In genomic region chr12:124556896-124557501, GRCh38 we compare ENCODE assay signal across 16 cellular contexts. TPM values are rescaled to one million over a fixed set of nuclear protein-coding genes. Genes with fewer than 3 reads are reported as not detected.
DNase-seq lines count a peak whose midpoint lies in the region; ATAC-seq, FAIRE-seq and TF ChIP-seq lines count a peak whose summit lies in the region.
"Had no signal": no experiment of that assay in that cellular context is flagged by ENCODE, and none has a peak within 500 bp of the region (broad histone marks: within the 10 kb centered on the region; RNA-seq: fewer than 3 reads in every experiment).

No MANE protein-coding gene starts in this region.

- H3K4me3 ChIP-seq in H7 (ENCODE audit: insufficient read depth, low read depth, low read length) (no peak overlapping the region), K562 (no peak overlapping the region), sigmoid colon (no peak overlapping the region), foreskin fibroblast (ENCODE audit: low read depth in 1 of 2, low read length in 2 of 2) (no peak overlapping the region)

- in situ Hi-C loops in K562 (cut with MboI): no loop called here

- no peak overlapping the region for H3K4me3 Mint-ChIP-seq in activated T-helper 2 cell treated with anti-CD3 and anti-CD28 coated beads, Interferon-gamma antibody, Interleukin-2, Interleukin-4, amounts not matched to agents 10 μg/mL and 5 μg/mL and 100 μg/mL, durations not matched to agents 14 hours and 24 hours and 36 hours (ENCODE audit: low read depth)
- H3K4me3 Mint-ChIP-seq: activated naive CD4-positive, alpha-beta T cell treated with anti-CD3 and anti-CD28 coated beads for 36 hours; central memory CD8-positive, alpha-beta T cell; immature natural killer cell; T-cell had no signal

- no peak overlapping the region for H3K27ac Mint-ChIP-seq in activated T-helper 2 cell treated with anti-CD3 and anti-CD28 coated beads, Interferon-gamma antibody, Interleukin-2, Interleukin-4, amounts not matched to agents 10 μg/mL and 5 μg/mL and 100 μg/mL, durations not matched to agents 14 hours and 24 hours and 36 hours
- H3K27ac Mint-ChIP-seq: activated naive CD4-positive, alpha-beta T cell treated with anti-CD3 and anti-CD28 coated beads for 36 hours; T-cell had no signal

- peaks cover 8% of the 10 kb centered on the region for H3K4me1 Mint-ChIP-seq in activated T-helper 2 cell treated with anti-CD3 and anti-CD28 coated beads, Interferon-gamma antibody, Interleukin-2, Interleukin-4, amounts not matched to agents 10 μg/mL and 5 μg/mL and 100 μg/mL, durations not matched to agents 14 hours and 24 hours and 36 hours (ENCODE audit: low read depth)

- TF ChIP-seq POLR2A in K562 (conservative IDR thresholded peaks at IDR 0.05) (no peak), sigmoid colon (IDR thresholded peaks at IDR 0.05) (no peak)

- H3K9ac ChIP-seq in K562 (ENCODE audit: insufficient read depth in 1 of 2, low read depth in 2 of 2, low read length in 2 of 2): peak overlapping the region in 1 of 2 experiments; percentile 80; a peak in 2 of 4 replicates

- no peak overlapping the region for H3K4me2 ChIP-seq in K562 (ENCODE audit: insufficient read depth, low read length)

- H2AFZ ChIP-seq in K562 (ENCODE audit: low read depth, low read length): no peak overlapping the region

- TF ChIP-seq EP300 in K562 (IDR thresholded peaks at IDR 0.05; ENCODE audit: low read length) (no peak), sigmoid colon (IDR thresholded peaks at IDR 0.05) (no peak)

- CTCF ChIA-PET in K562 (lab: Yijun Ruan, JAX; ENCODE audit: low intra/inter-chr PET ratio): interaction anchor here (0.6 kb wide), 1 partner anchor 157 kb away, joined by 3 read pairs; no protein-coding TSS in a partner anchor

- no peaks in the 10 kb centered on the region for H3K27me3 Mint-ChIP-seq in activated T-helper 2 cell treated with anti-CD3 and anti-CD28 coated beads, Interferon-gamma antibody, Interleukin-2, Interleukin-4, amounts not matched to agents 10 μg/mL and 5 μg/mL and 100 μg/mL, durations not matched to agents 14 hours and 24 hours and 36 hours (ENCODE audit: low read depth)
- H3K27me3 Mint-ChIP-seq: CD4-positive, alpha-beta memory T cell; central memory CD8-positive, alpha-beta T cell; naive thymus-derived CD8-positive, alpha-beta T cell; T-cell had no signal

- no peaks in the 10 kb centered on the region for H3K9me3 Mint-ChIP-seq in activated T-helper 2 cell treated with anti-CD3 and anti-CD28 coated beads, Interferon-gamma antibody, Interleukin-2, Interleukin-4, amounts not matched to agents 10 μg/mL and 5 μg/mL and 100 μg/mL, durations not matched to agents 14 hours and 24 hours and 36 hours
- H3K9me3 Mint-ChIP-seq: activated naive CD4-positive, alpha-beta T cell treated with anti-CD3 and anti-CD28 coated beads for 36 hours; central memory CD8-positive, alpha-beta T cell; immature natural killer cell; naive thymus-derived CD8-positive, alpha-beta T cell; T-cell had no signal

- H3K9me3 ChIP-seq in K562 (replicated peaks; ENCODE audit: control insufficient read depth, insufficient read depth, low read depth, low read length) (no peaks in the 10 kb centered on the region), sigmoid colon (no peaks in the 10 kb centered on the region)

- no TSS peak for BruUV-seq in K562 (replicated peaks; lab: Mats Ljungman, UMichigan)

- H3K4me1 ChIP-seq in K562 (replicated peaks in 1 of 2; ENCODE audit: control insufficient read depth in 2 of 2, insufficient read depth in 2 of 2, low read length in 2 of 2) (peaks cover 10 to 56% of the 10 kb centered on the region in 2 experiments; a peak in 4 of 5 replicates), sigmoid colon (peaks cover 0 to 91% (median 82%) of the 10 kb centered on the region in 4 donors)

- POLR2A ChIA-PET in K562 (lab: Yijun Ruan, JAX): interaction anchor here (0.6 to 0.7 kb wide), 2 partner anchors 9 to 106 kb away, joined by 3 to 5 read pairs; no protein-coding TSS in a partner anchor

- no peak for TF ChIP-seq RAD21 in K562 (CRISPR knock-in tag; conservative IDR thresholded peaks at IDR 0.05 in 1 of 2, IDR thresholded peaks at IDR 0.05 in 1 of 2)

- H3K36me3 ChIP-seq in H7 (replicated peaks; ENCODE audit: control insufficient read depth, insufficient read depth, low read length) (0 out of 2 replicates have a peak, but pooled peaks cover 2% of the 10 kb centered on the region), K562 (ENCODE audit: control insufficient read depth, insufficient read depth, low read length) (peaks cover 3% of the 10 kb centered on the region; the same call in 1 of the 3 replicates), sigmoid colon (no peaks in the 10 kb centered on the region)

- peaks cover 50% of the 10 kb centered on the region for H4K20me1 ChIP-seq in K562 (replicated peaks; ENCODE audit: control insufficient read depth, insufficient read depth, low read length)

- peaks cover 98% of the 10 kb centered on the region for H3K79me2 ChIP-seq in K562 (ENCODE audit: control insufficient read depth, insufficient read depth, low read length)

- H3K27me3 ChIP-seq in H7 (ENCODE audit: control insufficient read depth, insufficient read depth, low read length): no peaks in the 10 kb centered on the region
- H3K27me3 ChIP-seq in K562 (ENCODE audit: control insufficient read depth in 2 of 2, insufficient read depth in 2 of 2, low read length in 2 of 2): no peaks in the 10 kb centered on the region
- H3K27me3 ChIP-seq in sigmoid colon: no peaks in the 10 kb centered on the region

- intact Hi-C loops in K562 (cut with micrococcal nuclease) (no loop called here), left colon (cut with DNase I, micrococcal nuclease) (no loop called here), sigmoid colon (cut with DNase I) (no loop called here)
- intact Hi-C loops in activated T-helper 2 cell treated with anti-CD3 and anti-CD28 coated beads, Interferon-gamma antibody, Interleukin-2, Interleukin-4, amounts not matched to agents 10 μg/mL and 5 μg/mL and 100 μg/mL, durations not matched to agents 14 hours and 24 hours and 36 hours (cut with micrococcal nuclease): no loop called here

- no peak for FAIRE-seq in K562 (lab: Jason Lieb, UNC)

- ATAC-seq in K562: peak; percentile 19; the same call in 2 of the 3 replicates
- ATAC-seq in left colon: peak; percentile 16
- ATAC-seq in GM21526 (IDR thresholded peaks at IDR 0.05; ENCODE audit: low FRiP score, unreplicated experiment): no peak
- ATAC-seq: naive thymus-derived CD8-positive, alpha-beta T cell; T-cell had no signal

- peak; percentile 76 for DNase-seq in H7
- no peak for DNase-seq in K562 (ENCODE audit: extremely low read depth in 1 of 4, low spot score in 3 of 4)
- no peak for DNase-seq in left colon
- DNase-seq in sigmoid colon: peak; percentile 74
- DNase-seq in foreskin fibroblast: no peak
- no peak for DNase-seq in NCI-H446 treated with DMSO at 0.1 percent for 48 hours (lab: John Stamatoyannopoulos, UW)
- DNase-seq in activated T-helper 2 cell treated with anti-CD3 and anti-CD28 coated beads, Interferon-gamma antibody, Interleukin-2, Interleukin-4, amounts not matched to agents 10 μg/mL and 5 μg/mL and 100 μg/mL, durations not matched to agents 14 hours and 24 hours and 36 hours (ENCODE audit: low spot score): no peak
- DNase-seq: activated CD4-positive, alpha-beta T cell treated with anti-CD3 and anti-CD28 coated beads, Interleukin-2, amount 50 U/mL, for 1 hour; activated naive CD4-positive, alpha-beta T cell treated with anti-CD3 and anti-CD28 coated beads for 36 hours; CD4-positive, alpha-beta memory T cell; immature natural killer cell; naive thymus-derived CD8-positive, alpha-beta T cell; stimulated activated CD8-positive, alpha-beta memory T cell treated with anti-CD3 and anti-CD28 coated beads, Interleukin-4, amount 100 ng/mL, for 48 hours; T-cell had no signal

- no peaks in the 10 kb centered on the region for H3K9me1 ChIP-seq in K562 (ENCODE audit: control insufficient read depth, insufficient read depth, low read length)

- H3K27ac ChIP-seq in K562 (ENCODE audit: extremely low read depth, low read depth, low read length) (no peak overlapping the region), sigmoid colon (peak overlapping the region; percentile 29 to 100 (median 84))

- H3K36me3 Mint-ChIP-seq in activated T-helper 2 cell treated with anti-CD3 and anti-CD28 coated beads, Interferon-gamma antibody, Interleukin-2, Interleukin-4, amounts not matched to agents 10 μg/mL and 5 μg/mL and 100 μg/mL, durations not matched to agents 14 hours and 24 hours and 36 hours (ENCODE audit: low read depth): no peaks in the 10 kb centered on the region
- H3K36me3 Mint-ChIP-seq: immature natural killer cell, T-cell had no signal

- no peak for TF ChIP-seq CTCF in K562 (IDR thresholded peaks at IDR 0.05 in 2 of 3, conservative IDR thresholded peaks at IDR 0.05 in 1 of 3; ENCODE audit: insufficient read depth in 2 of 3, low read depth in 1 of 3, low read length in 3 of 3)
- peak in 1 of 4 experiments; percentile 23 for TF ChIP-seq CTCF in sigmoid colon (IDR thresholded peaks at IDR 0.05)
- no peak for TF ChIP-seq CTCF in foreskin fibroblast (IDR thresholded peaks at IDR 0.05; ENCODE audit: low read depth, low read length)

- WGBS in K562 (ENCODE audit: insufficient coverage, low coverage, missing lambda C conversion rate): 61% methylated on average over 17 of the region's 22 CpGs
- WGBS in sigmoid colon, 2 donors: 86% methylated on average over 22 of the region's 22 CpGs

RNA-seq across cellular contexts. Expression of gene NCOR2, which starts 10.4 kb away (rescaled TPM):
- 25.1 and 27.2 TPM in 2 replicates for total RNA-seq in H7 (2014; rRNA removed; shearing (Covaris generic))
- total RNA-seq in K562 (2011; cell fraction: chromatin; rRNA removed; ENCODE audit: low replicate concordance): 66.7 and 165 TPM in 2 replicates
- 51.9 and 54.2 TPM in 2 replicates for total RNA-seq in K562 (2011; cell fraction: nucleolus; rRNA removed)
- 57.6 and 83.1 TPM in 2 replicates for total RNA-seq in K562 (2011; cell fraction: nucleoplasm; rRNA removed)
- total RNA-seq in K562 (2014; rRNA removed): 18.2 and 22.3 TPM in 2 replicates
- total RNA-seq in K562 (2014; rRNA removed; fragmentation: Illumina TruSeq; extraction: Trizol): 2.8 and 4.1 TPM in 2 replicates
- total RNA-seq in K562 (2015; rRNA removed; fragmentation: Illumina TruSeq; extraction: Trizol): 8.1 and 8.4 TPM in 2 replicates
- 124 and 126 TPM in 2 replicates for total RNA-seq in K562 (2021)
- 3.1 and 4.2 TPM in 2 replicates for polyA plus RNA-seq in K562 (2011; rRNA removed)
- 4.1 and 9.7 TPM in 2 replicates for polyA plus RNA-seq in K562 (2011; cell fraction: cytosol; rRNA removed)
- 20.4 and 29.6 TPM in 2 replicates for polyA plus RNA-seq in K562 (2011; cell fraction: nucleus; rRNA removed)
- 56.5 and 65.0 TPM in 2 replicates for polyA plus RNA-seq in K562 (2012)
- 22.6 and 36.3 TPM in 2 replicates for polyA plus RNA-seq in K562 (2014; fragmentation: Illumina TruSeq; extraction: Trizol)
- under 1 TPM; 0.18 to 0.20 TPM for polyA plus RNA-seq in K562 (2014; fragmentation: Nextera tagmentation; extraction: Ambion mirVana)
- 24.9 and 29.2 TPM in 2 replicates for polyA plus RNA-seq in K562 (2014; rRNA removed)
- 7.3 and 9.9 TPM in 2 replicates for polyA minus RNA-seq in K562 (2011; rRNA and poly(A)+ RNA removed)
- 27.1 and 60.8 TPM in 2 replicates for polyA minus RNA-seq in K562 (2011; cell fraction: cytosol; rRNA and poly(A)+ RNA removed)
- polyA minus RNA-seq in K562 (2011; cell fraction: nucleus; rRNA and poly(A)+ RNA removed): 18.8 and 19.2 TPM in 2 replicates
- total RNA-seq in left colon: 100 to 1,000 TPM; 134 to 153 TPM
- total RNA-seq in sigmoid colon: 100 to 1,000 TPM in 1 of 4 donors, 10 to 100 TPM in 3; 42.5 to 134 (median 73.5) TPM
- polyA plus RNA-seq in sigmoid colon: 10 to 100 TPM; 18.6 to 81.8 (median 24.7) TPM
- total RNA-seq in activated T-helper 2 cell treated with anti-CD3 and anti-CD28 coated beads, Interferon-gamma antibody, Interleukin-2, Interleukin-4, amounts not matched to agents 10 μg/mL and 5 μg/mL and 100 μg/mL, durations not matched to agents 14 hours and 24 hours and 36 hours: 109 and 119 TPM in 2 replicates

Comparison
In these comparisons a context has a peak if more than half of its experiments do, and no peak if none do; other contexts are left out.
1. DNase-seq: peak in H7 (single experiment) and sigmoid colon (single experiment); none in K562 (0 of 4), left colon (0 of 2), foreskin fibroblast (0 of 2), NCI-H446 treated with DMSO at 0.1 percent for 48 hours (single experiment) and activated T-helper 2 cell treated with anti-CD3 and anti-CD28 coated beads, Interferon-gamma antibody, Interleukin-2, Interleukin-4, amounts not matched to agents 10 μg/mL and 5 μg/mL and 100 μg/mL, durations not matched to agents 14 hours and 24 hours and 36 hours (single experiment).